In genomic region chr11:2885676-2886081, GRCh38 we compare ENCODE assay signal across 8 cellular contexts. TPM values are rescaled to one million over a fixed set of nuclear protein-coding genes. Genes with fewer than 3 reads are reported as not detected.
DNase-seq lines count a peak whose midpoint lies in the region; ATAC-seq and TF ChIP-seq lines count a peak whose summit lies in the region.

TSS of gene CDKN1C (minus strand) at chr11:2885775. CDS start at chr11:2885456, 319 bp downstream.

- peak; percentile 30 for TF ChIP-seq POLR2A in GM18951 (IDR thresholded peaks at IDR 0.05; ENCODE audit: extremely low read depth, insufficient read depth, insufficient read length)

- no peaks in the 10 kb centered on the region for H3K36me3 ChIP-seq in A673 (ENCODE audit: insufficient read depth, low read length, poor library complexity, severe bottlenecking)

- H3K4me1 Mint-ChIP-seq in memory B cell = peaks cover 8% of the 10 kb centered on the region

- peak within 1 kb of the TSS; percentile 44 for H3K4me3 ChIP-seq in A673 (ENCODE audit: low read depth, low read length, poor library complexity, severe bottlenecking)

- DNase-seq in A673 (ENCODE audit: low spot score) (peak; percentile 86), NCI-H524 (lab: John Stamatoyannopoulos, UW) (peak; percentile 79 to 84), memory B cell (ENCODE audit: low spot score in 2 of 2) (peak; percentile 71 to 79)
- DNase-seq in activated CD8-positive, alpha-beta memory T cell treated with anti-CD3 and anti-CD28 coated beads for 24 hours = peak; percentile 89
- DNase-seq in effector CD4-positive, alpha-beta T cell = peak; percentile 76
- DNase-seq in stimulated activated CD8-positive, alpha-beta memory T cell treated with anti-CD3 and anti-CD28 coated beads, Interleukin-12 subunit alpha, Interleukin-12 subunit beta, amount 100 ng/mL, for 1 hour (ENCODE audit: low read depth) = peak; percentile 67

- no peak for TF ChIP-seq CTCF in A673 (conservative IDR thresholded peaks at IDR 0.05; ENCODE audit: low read depth, low read length)

- POLR2A ChIA-PET in A673 (lab: Charles Lee; ENCODE audit: low non-redundant PET) = no interaction called here

- in situ Hi-C loops in GM18951 (cut with MboI; ENCODE audit: low sequenced_read_pairs, unreplicated experiment) = loop anchor here (5.0 to 25.0 kb wide), 2 partner anchors 353 to 448 kb away; partner anchors contain the start of genes KCNQ1 and TRPM5

- peak; percentile 82 for ATAC-seq in HG03159 (IDR thresholded peaks at IDR 0.05; ENCODE audit: unreplicated experiment)
- ATAC-seq in memory B cell (ENCODE audit: low read depth) = peak; percentile 90

- H3K27me3 Mint-ChIP-seq in memory B cell = peaks cover 6% of the 10 kb centered on the region

- H3K27ac Mint-ChIP-seq in memory B cell = peak within 1 kb of the TSS; percentile 72

- no peak within 1 kb of the TSS for H3K27ac ChIP-seq in A673 (ENCODE audit: low read depth, low read length, poor library complexity, severe bottlenecking)

- BruUV-seq in A673 (replicated peaks; lab: Mats Ljungman, UMichigan) = no TSS peak

- peaks cover 12% of the 10 kb centered on the region for H3K27me3 ChIP-seq in A673 (replicated peaks; ENCODE audit: insufficient read depth, low read depth, low read length, poor library complexity)

- intact Hi-C loops in A673 (cut with micrococcal nuclease; ENCODE audit: unreplicated experiment) = loop anchor here (5.0 kb wide), 1 partner anchor 183 kb away; no protein-coding TSS in a partner anchor

- CTCF ChIA-PET in A673 (lab: Charles Lee) = interaction anchor here (1.7 kb wide), 1 partner anchor 353 kb away, joined by 6 read pairs; no protein-coding TSS in a partner anchor

- peaks cover 3% of the 10 kb centered on the region for H3K4me1 ChIP-seq in A673 (ENCODE audit: insufficient read depth, low read length, poor library complexity, severe bottlenecking)

- H3K9me3 Mint-ChIP-seq in memory B cell = no peaks in the 10 kb centered on the region

- H3K36me3 Mint-ChIP-seq in memory B cell = no peaks in the 10 kb centered on the region

- H3K4me3 Mint-ChIP-seq in memory B cell = peak within 1 kb of the TSS; percentile 94

- no peaks in the 10 kb centered on the region for H3K9me3 ChIP-seq in A673 (ENCODE audit: low read depth, low read length, poor library complexity, severe bottlenecking)

RNA-seq across cellular contexts. Expression of gene CDKN1C, which starts in this region (rescaled TPM):
- total RNA-seq in A673 (2021) = 2.9 and 3.5 TPM in 2 replicates
